9 cellular contexts compared by ENCODE assay signal in genomic region chr6:36120979-36121706, GRCh38. TPM values are rescaled to one million over a fixed set of nuclear protein-coding genes. Genes with fewer than 3 reads are reported as not detected.
DNase-seq lines count a peak whose midpoint lies in the region; ATAC-seq and TF ChIP-seq lines count a peak whose summit lies in the region.
"Had no signal": no experiment of that assay in that cellular context is flagged by ENCODE, and none has a peak within 500 bp of the region (broad histone marks: within the 10 kb centered on the region; RNA-seq: fewer than 3 reads in every experiment).

No MANE protein-coding gene starts in this region.

- TF ChIP-seq POLR2A in esophagus squamous epithelium (IDR thresholded peaks at IDR 0.05): no peak

- WGBS in esophagus squamous epithelium, 2 donors: 11 to 15% methylated on average over 3 to 10 of the region's 12 CpGs

- no peaks in the 10 kb centered on the region for H3K27me3 ChIP-seq in BLaER1 treated with 17β-estradiol and CSF1 and Interleukin-3, amounts not matched to agents 10 nM and 100 nM
- no peaks in the 10 kb centered on the region for H3K27me3 ChIP-seq in esophagus squamous epithelium

- 0 out of 22 replicates have a peak, but pooled peaks cover 0 to 3% (median 0%) of the 10 kb centered on the region in 11 experiments for H4K20me1 ChIP-seq in BLaER1 treated with 17β-estradiol and CSF1 and Interleukin-3, amounts not matched to agents 10 nM and 100 nM

- DNase-seq in activated CD4-positive, alpha-beta T cell treated with anti-CD3 and anti-CD28 coated beads, Interleukin-2, amount 10 ng/mL, durations not matched to agents 24 days and 14 days: peak; percentile 87
- no peak for DNase-seq in esophagus squamous epithelium (lab: John Stamatoyannopoulos, UW)
- peak; percentile 70 for DNase-seq in renal cortical epithelial cell (ENCODE audit: low read depth)
- no peak for DNase-seq in NCI-H526 treated with DMSO at 0.1 percent for 48 hours (lab: John Stamatoyannopoulos, UW)

- H3K4me3 Mint-ChIP-seq in activated CD4-positive, alpha-beta T cell treated with anti-CD3 and anti-CD28 coated beads, Interleukin-2, amount 10 ng/mL, durations not matched to agents 24 days and 14 days: peak overlapping the region; percentile 90
- H3K4me3 Mint-ChIP-seq: brain had no signal

- no peaks in the 10 kb centered on the region for H3K9me3 Mint-ChIP-seq in activated CD4-positive, alpha-beta T cell treated with anti-CD3 and anti-CD28 coated beads, Interleukin-2, amount 10 ng/mL, durations not matched to agents 24 days and 14 days
- H3K9me3 Mint-ChIP-seq: brain had no signal

- no peaks in the 10 kb centered on the region for H3K9me3 ChIP-seq in BLaER1 treated with 17β-estradiol and CSF1 and Interleukin-3, amounts not matched to agents 10 nM and 100 nM (replicated peaks in 1 of 11)
- H3K9me3 ChIP-seq in KOPT-K1 (ENCODE audit: insufficient read depth, low read length, poor library complexity, severe bottlenecking) (no peaks in the 10 kb centered on the region), esophagus squamous epithelium (no peaks in the 10 kb centered on the region)

- peaks cover 90 to 98% (median 96%) of the 10 kb centered on the region in 10 experiments for H3K4me1 ChIP-seq in BLaER1 treated with 17β-estradiol and CSF1 and Interleukin-3, amounts not matched to agents 10 nM and 100 nM
- H3K4me1 ChIP-seq in esophagus squamous epithelium: peaks cover 21 to 70% (median 29%) of the 10 kb centered on the region in 3 donors

- peak overlapping the region in 9 of 10 experiments; percentile 12 to 56 (median 42); a peak in 15 of 20 replicates for H3K4me3 ChIP-seq in BLaER1 treated with 17β-estradiol and CSF1 and Interleukin-3, amounts not matched to agents 10 nM and 100 nM
- H3K4me3 ChIP-seq in esophagus squamous epithelium: peak overlapping the region in 2 of 4 donors; percentile 10 to 16

- peaks cover 0 to 11% (median 0%) of the 10 kb centered on the region in 11 experiments; a peak in 7 of 22 replicates for H3K36me3 ChIP-seq in BLaER1 treated with 17β-estradiol and CSF1 and Interleukin-3, amounts not matched to agents 10 nM and 100 nM
- H3K36me3 ChIP-seq in KOPT-K1 (ENCODE audit: insufficient read depth, low read length) (peaks cover 9% of the 10 kb centered on the region; the same call in 1 of the 2 replicates), esophagus squamous epithelium (peaks cover 0 to 21% (median 0%) of the 10 kb centered on the region in 3 donors)

- H3K4me2 ChIP-seq in BLaER1 treated with 17β-estradiol and CSF1 and Interleukin-3, amounts not matched to agents 10 nM and 100 nM: peak overlapping the region; percentile 87 to 98 (median 94)

- intact Hi-C loops in activated CD4-positive, alpha-beta T cell treated with anti-CD3 and anti-CD28 coated beads, Interleukin-2, amount 10 ng/mL, durations not matched to agents 24 days and 14 days (cut with micrococcal nuclease): loop anchor here (5.0 kb wide), 2 partner anchors 181 to 561 kb away; no protein-coding TSS in a partner anchor
- intact Hi-C loops in esophagus squamous epithelium (cut with DNase I): loop anchor here (10.0 kb wide), 1 partner anchor 244 kb away; no protein-coding TSS in a partner anchor

- no peak for ATAC-seq in HG03439 (IDR thresholded peaks at IDR 0.05; ENCODE audit: unreplicated experiment)
- no peak for ATAC-seq in GM19467 (IDR thresholded peaks at IDR 0.05; ENCODE audit: unreplicated experiment)

- peak overlapping the region; percentile 99 for H3K27ac Mint-ChIP-seq in activated CD4-positive, alpha-beta T cell treated with anti-CD3 and anti-CD28 coated beads, Interleukin-2, amount 10 ng/mL, durations not matched to agents 24 days and 14 days

- H3K27me3 Mint-ChIP-seq in activated CD4-positive, alpha-beta T cell treated with anti-CD3 and anti-CD28 coated beads, Interleukin-2, amount 10 ng/mL, durations not matched to agents 24 days and 14 days: no peaks in the 10 kb centered on the region

- H3K27ac ChIP-seq in BLaER1 treated with 17β-estradiol and CSF1 and Interleukin-3, amounts not matched to agents 10 nM and 100 nM: peak overlapping the region in 10 of 11 experiments; percentile 75 to 88 (median 86); a peak in 21 of 22 replicates
- H3K27ac ChIP-seq in KOPT-K1 (ENCODE audit: low read depth, low read length, poor library complexity, severe bottlenecking): peak overlapping the region; percentile 57
- H3K27ac ChIP-seq in esophagus squamous epithelium: peak overlapping the region; percentile 68 to 89 (median 76)

- H3K9ac ChIP-seq in BLaER1 treated with 17β-estradiol and CSF1 and Interleukin-3, amounts not matched to agents 10 nM and 100 nM: peak overlapping the region; percentile 46 to 79 (median 76); a peak in 20 of 22 replicates

- H3K4me1 Mint-ChIP-seq in activated CD4-positive, alpha-beta T cell treated with anti-CD3 and anti-CD28 coated beads, Interleukin-2, amount 10 ng/mL, durations not matched to agents 24 days and 14 days: peaks cover 77% of the 10 kb centered on the region

- peaks cover 10% of the 10 kb centered on the region for H3K36me3 Mint-ChIP-seq in activated CD4-positive, alpha-beta T cell treated with anti-CD3 and anti-CD28 coated beads, Interleukin-2, amount 10 ng/mL, durations not matched to agents 24 days and 14 days (ENCODE audit: low read depth)

- no peak for TF ChIP-seq CTCF in esophagus squamous epithelium (IDR thresholded peaks at IDR 0.05)

RNA-seq across cellular contexts. Expression of gene MAPK13, which starts 9.2 kb away (rescaled TPM):
- 59.4 and 61.6 TPM in 2 replicates for total RNA-seq in activated CD4-positive, alpha-beta T cell treated with anti-CD3 and anti-CD28 coated beads, Interleukin-2, amount 10 ng/mL, durations not matched to agents 24 days and 14 days
- total RNA-seq in esophagus squamous epithelium: 100 to 1,000 TPM in 2 of 4 donors, 10 to 100 TPM in 2; 62.2 to 136 (median 104) TPM
- total RNA-seq in renal cortical epithelial cell: 17.2 and 29.5 TPM in 2 replicates

Comparison
In these comparisons a context has a peak if more than half of its experiments do, and no peak if none do; other contexts are left out.
1. DNase-seq: peak in activated CD4-positive, alpha-beta T cell treated with anti-CD3 and anti-CD28 coated beads, Interleukin-2, amount 10 ng/mL, durations not matched to agents 24 days and 14 days (single experiment) and renal cortical epithelial cell (single experiment); none in esophagus squamous epithelium (single experiment) and NCI-H526 treated with DMSO at 0.1 percent for 48 hours (single experiment).
2. Peak in every context shown above with its lines, with median percentiles within 50 percentile points of each other: H3K27ac ChIP-seq.